ENCODE assay signal across 9 cellular contexts in genomic region chr12:79690156-79690605, GRCh38. TPM values are rescaled to one million over a fixed set of nuclear protein-coding genes. Genes with fewer than 3 reads are reported as not detected.
DNase-seq lines count a peak whose midpoint lies in the region; ATAC-seq lines count a peak whose summit lies in the region.
"Had no signal": no experiment of that assay in that cellular context is flagged by ENCODE, and none has a peak within 500 bp of the region (broad histone marks: within the 10 kb centered on the region; RNA-seq: fewer than 3 reads in every experiment).

No MANE protein-coding gene starts in this region.

- H3K27ac ChIP-seq in HUES6 (ENCODE audit: low read depth, low read length) (peak overlapping the region; percentile 92), iPS-20b (ENCODE audit: low read length) (no peak overlapping the region)

- peak overlapping the region; percentile 75 for H3K4me3 Mint-ChIP-seq in activated T-helper 2 cell treated with anti-CD3 and anti-CD28 coated beads, Interferon-gamma antibody, Interleukin-2, Interleukin-4, amounts not matched to agents 10 μg/mL and 5 μg/mL and 100 μg/mL, durations not matched to agents 14 hours and 24 hours and 36 hours (ENCODE audit: low read depth)
- peak overlapping the region; percentile 98 for H3K4me3 Mint-ChIP-seq in stimulated activated memory B cell treated with anti-CD40 and anti-IgM and Interleukin-4, amounts not matched to agents 10 μg/mL and 1 μg/mL and 100 μg/mL, for 72 hours

- no peaks in the 10 kb centered on the region for H3K36me3 ChIP-seq in HUES6 (ENCODE audit: control insufficient read depth, insufficient read depth, low read length)
- H3K36me3 ChIP-seq in iPS-20b (ENCODE audit: insufficient read depth, low read depth, low read length): peaks cover 5% of the 10 kb centered on the region

- DNase-seq in NCI-H187 (lab: John Stamatoyannopoulos, UW): peak; percentile 56 to 67
- no peak for DNase-seq in NCI-H187 treated with DMSO at 0.1 percent for 48 hours (lab: John Stamatoyannopoulos, UW)
- no peak for DNase-seq in activated T-helper 2 cell treated with anti-CD3 and anti-CD28 coated beads, Interferon-gamma antibody, Interleukin-2, Interleukin-4, amounts not matched to agents 10 μg/mL and 5 μg/mL and 100 μg/mL, durations not matched to agents 14 hours and 24 hours and 36 hours (ENCODE audit: low spot score)
- no peak for DNase-seq in COR-L47 (lab: John Stamatoyannopoulos, UW)
- DNase-seq: DND-41 had no signal

- peaks cover 14% of the 10 kb centered on the region for H3K4me1 Mint-ChIP-seq in activated T-helper 2 cell treated with anti-CD3 and anti-CD28 coated beads, Interferon-gamma antibody, Interleukin-2, Interleukin-4, amounts not matched to agents 10 μg/mL and 5 μg/mL and 100 μg/mL, durations not matched to agents 14 hours and 24 hours and 36 hours (ENCODE audit: low read depth)
- H3K4me1 Mint-ChIP-seq in stimulated activated memory B cell treated with anti-CD40 and anti-IgM and Interleukin-4, amounts not matched to agents 10 μg/mL and 1 μg/mL and 100 μg/mL, for 72 hours: peaks cover 45% of the 10 kb centered on the region

- peaks cover 34% of the 10 kb centered on the region for H3K4me1 ChIP-seq in HUES6 (ENCODE audit: control insufficient read depth, insufficient read depth, low read length)
- peaks cover 20% of the 10 kb centered on the region; the same call in 1 of the 2 replicates for H3K4me1 ChIP-seq in iPS-20b (ENCODE audit: insufficient read depth, low read length)

- H3K27me3 ChIP-seq in HUES6 (ENCODE audit: control insufficient read depth, insufficient read depth, low read length) (no peaks in the 10 kb centered on the region), iPS-20b (ENCODE audit: insufficient read depth, low read length) (no peaks in the 10 kb centered on the region; the same call in 1 of the 2 replicates)

- peaks cover 61% of the 10 kb centered on the region for H3K27me3 Mint-ChIP-seq in activated T-helper 2 cell treated with anti-CD3 and anti-CD28 coated beads, Interferon-gamma antibody, Interleukin-2, Interleukin-4, amounts not matched to agents 10 μg/mL and 5 μg/mL and 100 μg/mL, durations not matched to agents 14 hours and 24 hours and 36 hours (ENCODE audit: low read depth)
- no peaks in the 10 kb centered on the region for H3K27me3 Mint-ChIP-seq in stimulated activated memory B cell treated with anti-CD40 and anti-IgM and Interleukin-4, amounts not matched to agents 10 μg/mL and 1 μg/mL and 100 μg/mL, for 72 hours

- H3K9ac ChIP-seq in HUES6 (ENCODE audit: low read length): peak overlapping the region; percentile 80
- H3K9ac ChIP-seq in iPS-20b (ENCODE audit: low read depth, low read length): peak overlapping the region; percentile 94; the same call in 1 of the 2 replicates

- no peaks in the 10 kb centered on the region for H3K36me3 Mint-ChIP-seq in activated T-helper 2 cell treated with anti-CD3 and anti-CD28 coated beads, Interferon-gamma antibody, Interleukin-2, Interleukin-4, amounts not matched to agents 10 μg/mL and 5 μg/mL and 100 μg/mL, durations not matched to agents 14 hours and 24 hours and 36 hours (ENCODE audit: low read depth)
- no peaks in the 10 kb centered on the region for H3K36me3 Mint-ChIP-seq in stimulated activated memory B cell treated with anti-CD40 and anti-IgM and Interleukin-4, amounts not matched to agents 10 μg/mL and 1 μg/mL and 100 μg/mL, for 72 hours

- H3K9me3 ChIP-seq in HUES6 (ENCODE audit: control insufficient read depth, insufficient read depth, low read depth, low read length) (no peaks in the 10 kb centered on the region), iPS-20b (ENCODE audit: insufficient read depth, low read depth, low read length) (no peaks in the 10 kb centered on the region)

- H3K4me3 ChIP-seq in HUES6 (ENCODE audit: low read depth, low read length): peak overlapping the region; percentile 99
- peak overlapping the region; percentile 78 for H3K4me3 ChIP-seq in iPS-20b (ENCODE audit: low read length)

- peak; percentile 23 for ATAC-seq in GM21526 (IDR thresholded peaks at IDR 0.05; ENCODE audit: low FRiP score, unreplicated experiment)
- peak; percentile 44 for ATAC-seq in stimulated activated memory B cell treated with anti-CD40 and anti-IgM and Interleukin-4, amounts not matched to agents 10 μg/mL and 1 μg/mL and 100 μg/mL, for 72 hours

- H3K27ac Mint-ChIP-seq in activated T-helper 2 cell treated with anti-CD3 and anti-CD28 coated beads, Interferon-gamma antibody, Interleukin-2, Interleukin-4, amounts not matched to agents 10 μg/mL and 5 μg/mL and 100 μg/mL, durations not matched to agents 14 hours and 24 hours and 36 hours: no peak overlapping the region
- H3K27ac Mint-ChIP-seq in stimulated activated memory B cell treated with anti-CD40 and anti-IgM and Interleukin-4, amounts not matched to agents 10 μg/mL and 1 μg/mL and 100 μg/mL, for 72 hours: peak overlapping the region; percentile 77

- intact Hi-C loops in activated T-helper 2 cell treated with anti-CD3 and anti-CD28 coated beads, Interferon-gamma antibody, Interleukin-2, Interleukin-4, amounts not matched to agents 10 μg/mL and 5 μg/mL and 100 μg/mL, durations not matched to agents 14 hours and 24 hours and 36 hours (cut with micrococcal nuclease): loop anchor here (10.0 kb wide), 1 partner anchor 245 kb away; the partner anchor contains the start of gene PPP1R12A

- no peaks in the 10 kb centered on the region for H3K9me3 Mint-ChIP-seq in activated T-helper 2 cell treated with anti-CD3 and anti-CD28 coated beads, Interferon-gamma antibody, Interleukin-2, Interleukin-4, amounts not matched to agents 10 μg/mL and 5 μg/mL and 100 μg/mL, durations not matched to agents 14 hours and 24 hours and 36 hours
- no peaks in the 10 kb centered on the region for H3K9me3 Mint-ChIP-seq in stimulated activated memory B cell treated with anti-CD40 and anti-IgM and Interleukin-4, amounts not matched to agents 10 μg/mL and 1 μg/mL and 100 μg/mL, for 72 hours

RNA-seq across cellular contexts. Expression of gene PAWR, which starts 0.6 kb away (rescaled TPM):
- total RNA-seq in activated T-helper 2 cell treated with anti-CD3 and anti-CD28 coated beads, Interferon-gamma antibody, Interleukin-2, Interleukin-4, amounts not matched to agents 10 μg/mL and 5 μg/mL and 100 μg/mL, durations not matched to agents 14 hours and 24 hours and 36 hours: 2.8 and 4.1 TPM in 2 replicates

Comparison
In these comparisons a context has a peak if more than half of its experiments do, and no peak if none do; other contexts are left out.
1. DNase-seq: peak in NCI-H187 (2 of 2); none in NCI-H187 treated with DMSO at 0.1 percent for 48 hours (single experiment), activated T-helper 2 cell treated with anti-CD3 and anti-CD28 coated beads, Interferon-gamma antibody, Interleukin-2, Interleukin-4, amounts not matched to agents 10 μg/mL and 5 μg/mL and 100 μg/mL, durations not matched to agents 14 hours and 24 hours and 36 hours (single experiment) and COR-L47 (single experiment).